ENCODE assay signal across 12 cellular contexts in genomic region chr22:27299181-27300085, GRCh38.
DNase-seq lines count a peak whose midpoint lies in the region; ATAC-seq and TF ChIP-seq lines count a peak whose summit lies in the region.
"Had no signal": no experiment of that assay in that cellular context is flagged by ENCODE, and none has a peak within 500 bp of the region (broad histone marks: within the 10 kb centered on the region; RNA-seq: fewer than 3 reads in every experiment).

No MANE protein-coding gene starts in this region.

- H3K4me1 ChIP-seq in heart left ventricle = peaks cover 0 to 16% (median 0%) of the 10 kb centered on the region in 12 donors
- H3K4me1 ChIP-seq in ovary (ENCODE audit: insufficient read depth) = no peaks in the 10 kb centered on the region
- peaks cover 5% of the 10 kb centered on the region for H3K4me1 ChIP-seq in suprapubic skin
- H3K4me1 ChIP-seq: ascending aorta had no signal

- peak overlapping the region; percentile 68 for H3K4me3 ChIP-seq in SK-N-MC
- H3K4me3 ChIP-seq in heart left ventricle = peak overlapping the region in 8 of 12 donors; percentile 11 to 49 (median 22)
- H3K4me3 ChIP-seq in ovary = no peak overlapping the region
- H3K4me3 ChIP-seq in suprapubic skin = no peak overlapping the region
- H3K4me3 ChIP-seq: ascending aorta had no signal

- whole genome bisulfite sequencing in heart left ventricle, 4 donors = 25 to 31% (median 30%) methylated on average over 31 to 33 of the region's 33 CpGs
- 25 to 28% (median 25%) methylated on average over 33 of the region's 33 CpGs for WGBS in ovary, 3 donors
- 41% methylated on average over 33 of the region's 33 CpGs for WGBS in suprapubic skin

- ATAC-seq in heart left ventricle (peak in 2 of 4 donors; percentile 58 to 61), GM21423 (IDR thresholded peaks at IDR 0.05; ENCODE audit: unreplicated experiment) (no peak)
- ATAC-seq: T-helper 17 cell had no signal

- H3K36me3 ChIP-seq in SK-N-MC (ENCODE audit: insufficient read depth, low read length) (no peaks in the 10 kb centered on the region), heart left ventricle (no peaks in the 10 kb centered on the region), ovary (no peaks in the 10 kb centered on the region), suprapubic skin (no peaks in the 10 kb centered on the region)
- H3K36me3 ChIP-seq: ascending aorta had no signal

- H3K9ac ChIP-seq in SK-N-MC (ENCODE audit: insufficient read length) = peak overlapping the region; percentile 57

- TF ChIP-seq EP300 in ovary (IDR thresholded peaks at IDR 0.05) (no peak), suprapubic skin (IDR thresholded peaks at IDR 0.05) (no peak)

- intact Hi-C loops in heart left ventricle (cut with DNase I) = loop anchor here in 2 of 10 donors (5.0 to 10.0 kb wide), 2 partner anchors 62 to 65 kb away; no protein-coding TSS in a partner anchor
- intact Hi-C loops in ovary (cut with DNase I) = no loop called here

- peak; percentile 11 for DNase-seq in COLO668 (lab: John Stamatoyannopoulos, UW; ENCODE audit: unreplicated experiment)
- peak; percentile 6 for DNase-seq in SK-N-MC (ENCODE audit: low read depth, low spot score)
- peak in 1 of 5 donors; percentile 16 for DNase-seq in heart left ventricle
- peak in 4 of 5 donors; percentile 16 to 45 (median 36) for DNase-seq in ovary
- DNase-seq in HK-2 (ENCODE audit: unreplicated experiment) = no peak
- no peak for DNase-seq in suprapubic skin (ENCODE audit: low spot score in 2 of 2)
- DNase-seq in KBM-7 = no peak
- DNase-seq: activated CD8-positive, alpha-beta memory T cell treated with anti-CD3 and anti-CD28 coated beads, Interleukin-2, amount 50 U/mL, for 48 hours; mammary epithelial cell; T-helper 17 cell had no signal

- H3K27me3 ChIP-seq in heart left ventricle = peaks cover 4 to 56% (median 27%) of the 10 kb centered on the region in 9 donors
- no peaks in the 10 kb centered on the region for H3K27me3 ChIP-seq in ovary
- H3K27me3 ChIP-seq in suprapubic skin = peaks cover 49% of the 10 kb centered on the region
- H3K27me3 ChIP-seq: ascending aorta had no signal

- TF ChIP-seq POLR2A in heart left ventricle (IDR thresholded peaks at IDR 0.05) = no peak
- TF ChIP-seq POLR2A in ovary (IDR thresholded peaks at IDR 0.05) = no peak
- TF ChIP-seq POLR2A in suprapubic skin (IDR thresholded peaks at IDR 0.05) = no peak

- no peaks in the 10 kb centered on the region for H3K9me3 ChIP-seq in SK-N-MC (ENCODE audit: low read depth, low read length)
- H3K9me3 ChIP-seq in heart left ventricle = no peaks in the 10 kb centered on the region
- no peaks in the 10 kb centered on the region for H3K9me3 ChIP-seq in ovary
- H3K9me3 ChIP-seq in suprapubic skin = no peaks in the 10 kb centered on the region
- H3K9me3 ChIP-seq: ascending aorta had no signal

- no peak for TF ChIP-seq CTCF in heart left ventricle (IDR thresholded peaks at IDR 0.05)
- no peak for TF ChIP-seq CTCF in ovary (IDR thresholded peaks at IDR 0.05)
- TF ChIP-seq CTCF in suprapubic skin (IDR thresholded peaks at IDR 0.05) = no peak

- in situ Hi-C loops in KBM-7 (cut with MboI; ENCODE audit: low pct_unique_long_range_greater_than_20kb, low sequenced_read_pairs) = no loop called here

- H3K27ac ChIP-seq in SK-N-MC (peak overlapping the region; percentile 67; the same call in 1 of the 2 replicates), heart left ventricle (peak overlapping the region in 5 of 12 donors; percentile 32 to 67 (median 53)), ovary (no peak overlapping the region), suprapubic skin (no peak overlapping the region)
- H3K27ac ChIP-seq: ascending aorta had no signal

Comparison
In these comparisons a context has a peak if more than half of its experiments do, and no peak if none do; other contexts are left out.
1. DNase-seq: peak in COLO668 (single experiment), SK-N-MC (single experiment) and ovary (4 of 5); none in HK-2 (single experiment), suprapubic skin (0 of 2) and KBM-7 (single experiment).
2. H3K4me3 ChIP-seq: peak in SK-N-MC (single experiment) and heart left ventricle (8 of 12); none in ovary (single experiment) and suprapubic skin (single experiment).